25 cellular contexts compared by ENCODE assay signal in the genomic region with DNA sequence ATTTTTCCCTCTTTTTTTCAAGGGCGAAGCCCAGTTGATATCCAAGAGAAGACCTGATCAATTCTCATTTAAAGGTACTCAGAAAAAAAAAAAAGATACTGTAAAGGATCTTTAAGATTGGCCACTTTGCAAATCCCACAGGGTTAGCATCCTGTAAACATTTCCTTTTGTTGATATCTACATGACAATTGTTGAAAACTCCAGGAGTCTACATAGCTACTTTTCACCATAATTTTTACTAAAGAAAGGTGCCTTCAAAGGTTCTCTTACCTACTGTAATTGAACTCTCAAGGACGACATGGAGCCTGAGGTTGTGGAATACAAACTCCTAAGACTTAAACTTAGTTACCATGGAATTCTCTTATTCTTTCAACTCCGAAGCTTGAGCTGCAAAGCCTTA.
"Had no signal": no experiment of that assay in that cellular context is flagged by ENCODE, and none has a peak within 500 bp of the region (broad histone marks: within the 10 kb centered on the region; RNA-seq: fewer than 3 reads in every experiment).

No MANE protein-coding gene starts in this region.

- H3K27ac Mint-ChIP-seq: immature natural killer cell; memory B cell; naive thymus-derived CD4-positive, alpha-beta T cell; natural killer cell treated with Interleukin-12 subunit alpha and Interleukin-12 subunit beta and Interleukin-15 and Interleukin-18, amount 100 ng/mL, for 72 hours; progenitor cell of endocrine pancreas; stimulated activated memory B cell treated with anti-CD40 and anti-IgM and Interleukin-4, amounts not matched to agents 10 μg/mL and 1 μg/mL and 100 μg/mL, for 72 hours; stimulated activated naive CD8-positive, alpha-beta T cell treated with anti-CD3 and anti-CD28 coated beads, Interleukin-15, amount 100 ng/mL, for 72 hours; type B pancreatic cell had no signal

- H3K4me2 ChIP-seq: smooth muscle cell had no signal

- H3K4me1 ChIP-seq: left ventricle myocardium inferior, right atrium auricular region, right lobe of liver, tibial nerve, uterus had no signal

- H3K27me3 Mint-ChIP-seq: memory B cell; naive thymus-derived CD4-positive, alpha-beta T cell; natural killer cell treated with Interleukin-12 subunit alpha and Interleukin-12 subunit beta and Interleukin-15 and Interleukin-18, amount 100 ng/mL, for 72 hours; progenitor cell of endocrine pancreas; stimulated activated memory B cell treated with anti-CD40 and anti-IgM and Interleukin-4, amounts not matched to agents 10 μg/mL and 1 μg/mL and 100 μg/mL, for 72 hours; stimulated activated naive CD8-positive, alpha-beta T cell treated with anti-CD3 and anti-CD28 coated beads, Interleukin-15, amount 100 ng/mL, for 72 hours; type B pancreatic cell had no signal

- H3K27ac ChIP-seq: left ventricle myocardium inferior, ovary, right atrium auricular region, right lobe of liver, tibial nerve, uterus had no signal

- H3K27me3 ChIP-seq: ovary, right atrium auricular region, right lobe of liver, tibial nerve, uterus had no signal

- H3K9me3 ChIP-seq: left ventricle myocardium inferior, mucosa of descending colon, ovary, right atrium auricular region, right lobe of liver, tibial nerve, uterus had no signal

- H3K36me3 ChIP-seq: ovary, uterus had no signal

- H3K9me3 Mint-ChIP-seq: immature natural killer cell; memory B cell; naive thymus-derived CD4-positive, alpha-beta T cell; natural killer cell treated with Interleukin-12 subunit alpha and Interleukin-12 subunit beta and Interleukin-15 and Interleukin-18, amount 100 ng/mL, for 72 hours; stimulated activated memory B cell treated with anti-CD40 and anti-IgM and Interleukin-4, amounts not matched to agents 10 μg/mL and 1 μg/mL and 100 μg/mL, for 72 hours; stimulated activated naive CD8-positive, alpha-beta T cell treated with anti-CD3 and anti-CD28 coated beads, Interleukin-15, amount 100 ng/mL, for 72 hours; type B pancreatic cell had no signal

- ATAC-seq: mucosa of descending colon; naive thymus-derived CD4-positive, alpha-beta T cell; natural killer cell treated with Interleukin-12 subunit alpha and Interleukin-12 subunit beta and Interleukin-15 and Interleukin-18, amount 100 ng/mL, for 72 hours; right lobe of liver; stimulated activated memory B cell treated with anti-CD40 and anti-IgM and Interleukin-4, amounts not matched to agents 10 μg/mL and 1 μg/mL and 100 μg/mL, for 72 hours; stimulated activated naive CD8-positive, alpha-beta T cell treated with anti-CD3 and anti-CD28 coated beads, Interleukin-15, amount 100 ng/mL, for 72 hours had no signal

- DNase-seq: immature natural killer cell; kidney; left colon; left ventricle myocardium inferior; midbrain; mucosa of descending colon; naive thymus-derived CD4-positive, alpha-beta T cell; ovary; right lobe of liver; stimulated activated CD4-positive, alpha-beta T cell treated with anti-CD3 and anti-CD28 coated beads, Interleukin-1b, Interleukin-23, amount 100 ng/mL, for 48 hours; stimulated activated CD4-positive, alpha-beta T cell treated with anti-CD3 and anti-CD28 coated beads, Interleukin-2, amount 100 ng/mL, for 48 hours; stimulated activated CD4-positive, alpha-beta T cell treated with anti-CD3 and anti-CD28 coated beads, Interleukin-4, amount 100 ng/mL, for 4 hours; stimulated activated CD8-positive, alpha-beta memory T cell treated with anti-CD3 and anti-CD28 coated beads, Interleukin-4, amount 100 ng/mL, for 48 hours; stimulated activated naive CD4-positive, alpha-beta T cell treated with Interleukin-2 at 50 U/mL for 16 hours; stimulated activated naive CD8-positive, alpha-beta T cell treated with anti-CD3 and anti-CD28 coated beads, Interleukin-15, amount 100 ng/mL, for 72 hours; substantia nigra; uterus had no signal

- H3K4me1 Mint-ChIP-seq: memory B cell; stimulated activated memory B cell treated with anti-CD40 and anti-IgM and Interleukin-4, amounts not matched to agents 10 μg/mL and 1 μg/mL and 100 μg/mL, for 72 hours; stimulated activated naive CD8-positive, alpha-beta T cell treated with anti-CD3 and anti-CD28 coated beads, Interleukin-15, amount 100 ng/mL, for 72 hours had no signal

- H3K4me3 ChIP-seq: left ventricle myocardium inferior, mucosa of descending colon, ovary, right atrium auricular region, right lobe of liver, smooth muscle cell, tibial nerve, uterus had no signal

- H3K4me3 Mint-ChIP-seq: immature natural killer cell; memory B cell; naive thymus-derived CD4-positive, alpha-beta T cell; natural killer cell treated with Interleukin-12 subunit alpha and Interleukin-12 subunit beta and Interleukin-15 and Interleukin-18, amount 100 ng/mL, for 72 hours; stimulated activated memory B cell treated with anti-CD40 and anti-IgM and Interleukin-4, amounts not matched to agents 10 μg/mL and 1 μg/mL and 100 μg/mL, for 72 hours; stimulated activated naive CD8-positive, alpha-beta T cell treated with anti-CD3 and anti-CD28 coated beads, Interleukin-15, amount 100 ng/mL, for 72 hours; type B pancreatic cell had no signal
